Comparison of ENCODE assay signal across 20 cellular contexts in genomic region chr11:112922606-112923005, GRCh38. TPM values are rescaled to one million over a fixed set of nuclear protein-coding genes. Genes with fewer than 3 reads are reported as not detected.
"Had no signal": no experiment of that assay in that cellular context is flagged by ENCODE, and none has a peak within 500 bp of the region (broad histone marks: within the 10 kb centered on the region; RNA-seq: fewer than 3 reads in every experiment).

No MANE protein-coding gene starts in this region.

- H3K4me1 Mint-ChIP-seq: activated T-helper 17 cell treated with anti-CD3 and anti-CD28 coated beads, Interleukin-2, amount 50 U/mL, for 72 hours; naive thymus-derived CD4-positive, alpha-beta T cell; stimulated activated naive B cell treated with anti-CD40 and anti-IgM and Interleukin-4, amounts not matched to agents 10 μg/mL and 1 μg/mL and 100 μg/mL, for 72 hours had no signal

- H3K4me3 Mint-ChIP-seq: activated T-cell treated with anti-CD3 and anti-CD28 coated beads, Interleukin-2, amount 50 U/mL, for 24 hours; activated T-helper 17 cell treated with anti-CD3 and anti-CD28 coated beads, Interleukin-2, amount 50 U/mL, for 72 hours; brain; naive thymus-derived CD4-positive, alpha-beta T cell; neural progenitor cell; stimulated activated naive B cell treated with anti-CD40 and anti-IgM and Interleukin-4, amounts not matched to agents 10 μg/mL and 1 μg/mL and 100 μg/mL, for 72 hours had no signal

- H3K9me3 ChIP-seq: left lung, testis, uterus had no signal

- H3K9me3 Mint-ChIP-seq: activated naive CD4-positive, alpha-beta T cell treated with anti-CD3 and anti-CD28 coated beads, Interleukin-2, amount 50 U/mL, for 72 hours; activated T-cell treated with anti-CD3 and anti-CD28 coated beads, Interleukin-2, amount 50 U/mL, for 24 hours; activated T-helper 17 cell treated with anti-CD3 and anti-CD28 coated beads, Interleukin-2, amount 50 U/mL, for 72 hours; neural progenitor cell had no signal

- DNase-seq: activated CD8-positive, alpha-beta memory T cell treated with anti-CD3 and anti-CD28 coated beads, Interleukin-2, amount 50 U/mL, for 4 hours; activated T-cell treated with anti-CD3 and anti-CD28 coated beads, Interleukin-2, amount 50 U/mL, for 24 hours; aorta; kidney; left lung; naive thymus-derived CD4-positive, alpha-beta T cell; posterior cingulate gyrus; small intestine; stimulated activated CD4-positive, alpha-beta T cell treated with anti-CD3 and anti-CD28 coated beads, Interleukin-2, amount 100 ng/mL, for 24 hours; stimulated activated naive B cell treated with anti-CD40 and anti-IgM and Interleukin-4, amounts not matched to agents 10 μg/mL and 1 μg/mL and 100 μg/mL, for 72 hours; T-helper 9 cell; testis; trophoblast cell; uterus had no signal

- H3K9ac ChIP-seq: neural progenitor cell had no signal

- H3K27ac ChIP-seq: left lung, neural progenitor cell, testis, uterus had no signal

- H3K27ac Mint-ChIP-seq: activated naive CD4-positive, alpha-beta T cell treated with anti-CD3 and anti-CD28 coated beads, Interleukin-2, amount 50 U/mL, for 72 hours; activated T-cell treated with anti-CD3 and anti-CD28 coated beads, Interleukin-2, amount 50 U/mL, for 24 hours; activated T-helper 17 cell treated with anti-CD3 and anti-CD28 coated beads, Interleukin-2, amount 50 U/mL, for 72 hours; naive thymus-derived CD4-positive, alpha-beta T cell; neural progenitor cell; stimulated activated naive B cell treated with anti-CD40 and anti-IgM and Interleukin-4, amounts not matched to agents 10 μg/mL and 1 μg/mL and 100 μg/mL, for 72 hours had no signal

- H3K36me3 Mint-ChIP-seq: brain; naive thymus-derived CD4-positive, alpha-beta T cell; neural progenitor cell; stimulated activated naive B cell treated with anti-CD40 and anti-IgM and Interleukin-4, amounts not matched to agents 10 μg/mL and 1 μg/mL and 100 μg/mL, for 72 hours had no signal

- H3K4me1 ChIP-seq: left lung, testis, uterus had no signal

- ATAC-seq: activated naive CD4-positive, alpha-beta T cell treated with anti-CD3 and anti-CD28 coated beads, Interleukin-2, amount 50 U/mL, for 72 hours; activated T-helper 17 cell treated with anti-CD3 and anti-CD28 coated beads, Interleukin-2, amount 50 U/mL, for 72 hours; left lung; naive thymus-derived CD4-positive, alpha-beta T cell; sciatic nerve; stimulated activated naive B cell treated with anti-CD40 and anti-IgM and Interleukin-4, amounts not matched to agents 10 μg/mL and 1 μg/mL and 100 μg/mL, for 72 hours had no signal

- H3K27me3 ChIP-seq: left lung, testis, uterus had no signal

- H3K27me3 Mint-ChIP-seq: activated T-cell treated with anti-CD3 and anti-CD28 coated beads, Interleukin-2, amount 50 U/mL, for 24 hours; stimulated activated naive B cell treated with anti-CD40 and anti-IgM and Interleukin-4, amounts not matched to agents 10 μg/mL and 1 μg/mL and 100 μg/mL, for 72 hours had no signal

- H3K4me2 ChIP-seq: neural progenitor cell had no signal

- H3K4me3 ChIP-seq: left lung, lung, neural progenitor cell, testis, uterus had no signal

- H3K36me3 ChIP-seq: left lung, neural progenitor cell, uterus had no signal

- H2AFZ ChIP-seq: neural progenitor cell had no signal

RNA-seq across cellular contexts. Expression of gene NCAM1, which starts 38.6 kb away (rescaled TPM):
- total RNA-seq: activated T-helper 17 cell treated with anti-CD3 and anti-CD28 coated beads, Interleukin-2, amount 50 U/mL, for 72 hours had no signal
